Comparison of ENCODE assay signal across 1 cellular context in genomic region chr17:16448490-16448889, GRCh38.
TF ChIP-seq lines count a peak whose summit lies in the region.

No MANE protein-coding gene starts in this region.

TF ChIP-seq in HepG2, 621 proteins besides CTCF, POLR2A, EP300 and RAD21:
- TF ChIP-seq STAG1 (CRISPR knock-in tag; IDR thresholded peaks at IDR 0.05) = no peak
- 0 out of 2 replicates have a peak, but pooled peaks have one; percentile 21 for TF ChIP-seq ZFY (CRISPR knock-in tag; IDR thresholded peaks at IDR 0.05)
- no peak for TF ChIP-seq ZNF670 (CRISPR knock-in tag; IDR thresholded peaks at IDR 0.05; ENCODE audit: borderline replicate concordance)
- TF ChIP-seq RORA (CRISPR knock-in tag; IDR thresholded peaks at IDR 0.05) = no peak
